24 cellular contexts compared by ENCODE assay signal in genomic region chr18:8151176-8151575, GRCh38.
DNase-seq lines count a peak whose midpoint lies in the region; ATAC-seq, FAIRE-seq and TF ChIP-seq lines count a peak whose summit lies in the region.
"Had no signal": no experiment of that assay in that cellular context is flagged by ENCODE, and none has a peak within 500 bp of the region (broad histone marks: within the 10 kb centered on the region; RNA-seq: fewer than 3 reads in every experiment).

No MANE protein-coding gene starts in this region.

- H3K27me3 ChIP-seq in brain microvascular endothelial cell (replicated peaks): no peaks in the 10 kb centered on the region
- H3K27me3 ChIP-seq: SJCRH30 had no signal

- no peak for TF ChIP-seq CTCF in brain microvascular endothelial cell (IDR thresholded peaks at IDR 0.05; ENCODE audit: low read depth, low read length, missing control alignments)

- H3K4me3 ChIP-seq in brain microvascular endothelial cell (ENCODE audit: low read depth, low read length): no peak overlapping the region
- H3K4me3 ChIP-seq: SJCRH30 had no signal

- no peak for ATAC-seq in HG03159 (IDR thresholded peaks at IDR 0.05; ENCODE audit: unreplicated experiment)
- ATAC-seq in GM19023 (IDR thresholded peaks at IDR 0.05; ENCODE audit: unreplicated experiment): no peak

- FAIRE-seq in GM12892 (lab: Jason Lieb, UNC): no peak
- FAIRE-seq: G401.6, H1, RCC 7860 had no signal

- H3K36me3 ChIP-seq in brain microvascular endothelial cell (replicated peaks): no peaks in the 10 kb centered on the region
- H3K36me3 ChIP-seq: SJCRH30 had no signal

- in situ Hi-C loops in Caki2 (cut with HindIII; ENCODE audit: low pct_unique_long_range_greater_than_20kb, low sequenced_read_pairs): no loop called here
- in situ Hi-C loops in brain microvascular endothelial cell (cut with HindIII; ENCODE audit: low pct_ligation_motif_present, low sequenced_read_pairs): no loop called here

- TF ChIP-seq POLR2A in GM12892 (IDR thresholded peaks at IDR 0.05; ENCODE audit: low read depth, low read length): no peak

- DNase-seq in Caki2 (ENCODE audit: low read depth) (peak; percentile 5), HS-27A (ENCODE audit: low read depth) (peak; percentile 15), brain microvascular endothelial cell (peak; percentile 34), iris pigment epithelial cell (ENCODE audit: low read depth) (peak; percentile 74), HUDEP-2 (lab: John Stamatoyannopoulos, UW; ENCODE audit: unreplicated experiment in 76 of 76) (no peak), GM12892 (ENCODE audit: insufficient read length) (no peak)
- DNase-seq: 8988T, DMS153, DND-41, NCI-H1048, NCI-H1417 treated with DMSO at 0.1 percent for 48 hours, NCI-H187, NCI-H2081 treated with DMSO at 0.1 percent for 48 hours, NCI-H2171, NCI-H345, NCI-H510A treated with DMSO at 0.1 percent for 48 hours, NCI-H774, SJCRH30 had no signal

- no peak overlapping the region for H3K27ac ChIP-seq in brain microvascular endothelial cell
- H3K27ac ChIP-seq: KMS-11, SJCRH30 had no signal

Comparison
In these comparisons a context has a peak if more than half of its experiments do, and no peak if none do; other contexts are left out.
1. DNase-seq: peak in Caki2 (single experiment), HS-27A (single experiment), brain microvascular endothelial cell (single experiment) and iris pigment epithelial cell (single experiment); none in HUDEP-2 (0 of 76) and GM12892 (single experiment).